In genomic region chr19:24002256-24002945, GRCh38 we compare ENCODE assay signal across 19 cellular contexts.
A peak's percentile ranks its signal among the peaks of the same experiment; 100 is the strongest.
DNase-seq lines count a peak whose midpoint lies in the region; ATAC-seq and TF ChIP-seq lines count a peak whose summit lies in the region.
"Had no signal": no experiment of that assay in that cellular context is flagged by ENCODE, and none has a peak within 500 bp of the region (broad histone marks: within the 10 kb centered on the region; RNA-seq: fewer than 3 reads in every experiment).

No MANE protein-coding gene starts in this region.

- peaks cover 18% of the 10 kb centered on the region for H3K9me3 Mint-ChIP-seq in stimulated activated memory B cell treated with anti-CD40 and anti-IgM and Interleukin-4, amounts not matched to agents 10 μg/mL and 1 μg/mL and 100 μg/mL, for 72 hours

- no peak overlapping the region for H3K4me3 ChIP-seq in H7 (ENCODE audit: insufficient read depth, low read depth, low read length)
- H3K4me3 ChIP-seq: BLaER1 had no signal

- no peak for TF ChIP-seq CTCF in GM13976 (IDR thresholded peaks at IDR 0.05; ENCODE audit: borderline replicate concordance, control extremely low read depth, extremely low read depth, insufficient read depth, missing control alignments)

- in situ Hi-C loops in GM13976 (cut with MboI; ENCODE audit: low sequenced_read_pairs, unreplicated experiment): no loop called here

- no peaks in the 10 kb centered on the region for H3K36me3 Mint-ChIP-seq in stimulated activated memory B cell treated with anti-CD40 and anti-IgM and Interleukin-4, amounts not matched to agents 10 μg/mL and 1 μg/mL and 100 μg/mL, for 72 hours
- H3K36me3 Mint-ChIP-seq: CD14-positive monocyte; CD4-positive, alpha-beta memory T cell; CD4-positive, CD25-positive, alpha-beta regulatory T cell had no signal

- DNase-seq in GM13976 (ENCODE audit: low spot score): peak; percentile 24
- DNase-seq in H7: peak; percentile 21
- DNase-seq in COR-L47 (lab: John Stamatoyannopoulos, UW): no peak
- DNase-seq: 8988T; ACHN; BE2C; C1 segment of cervical spinal cord; Caco-2; Calu3; CD4-positive, alpha-beta memory T cell; CD4-positive, CD25-positive, alpha-beta regulatory T cell; CD8-positive, alpha-beta memory T cell; DMS79 treated with DMSO at 0.1 percent for 48 hours; GF-D8 had no signal

- H3K27me3 Mint-ChIP-seq in stimulated activated memory B cell treated with anti-CD40 and anti-IgM and Interleukin-4, amounts not matched to agents 10 μg/mL and 1 μg/mL and 100 μg/mL, for 72 hours: no peaks in the 10 kb centered on the region
- H3K27me3 Mint-ChIP-seq: CD4-positive, CD25-positive, alpha-beta regulatory T cell; CD8-positive, alpha-beta memory T cell had no signal

- H3K36me3 ChIP-seq in H7 (replicated peaks; ENCODE audit: control insufficient read depth, insufficient read depth, low read length): no peaks in the 10 kb centered on the region
- H3K36me3 ChIP-seq: BE2C, BLaER1 had no signal

- peak; percentile 56 for ATAC-seq in stimulated activated memory B cell treated with anti-CD40 and anti-IgM and Interleukin-4, amounts not matched to agents 10 μg/mL and 1 μg/mL and 100 μg/mL, for 72 hours
- ATAC-seq in GM18511 (IDR thresholded peaks at IDR 0.05; ENCODE audit: unreplicated experiment): no peak
- ATAC-seq in HG03039 (IDR thresholded peaks at IDR 0.05; ENCODE audit: unreplicated experiment): no peak

- no peaks in the 10 kb centered on the region for H3K4me1 Mint-ChIP-seq in stimulated activated memory B cell treated with anti-CD40 and anti-IgM and Interleukin-4, amounts not matched to agents 10 μg/mL and 1 μg/mL and 100 μg/mL, for 72 hours
- H3K4me1 Mint-ChIP-seq: CD14-positive monocyte; CD4-positive, alpha-beta memory T cell; CD4-positive, CD25-positive, alpha-beta regulatory T cell; CD8-positive, alpha-beta memory T cell had no signal

- no peak overlapping the region for H3K4me3 Mint-ChIP-seq in stimulated activated memory B cell treated with anti-CD40 and anti-IgM and Interleukin-4, amounts not matched to agents 10 μg/mL and 1 μg/mL and 100 μg/mL, for 72 hours
- H3K4me3 Mint-ChIP-seq: CD14-positive monocyte; CD4-positive, alpha-beta memory T cell; CD4-positive, CD25-positive, alpha-beta regulatory T cell; CD8-positive, alpha-beta memory T cell had no signal

- H3K27me3 ChIP-seq in H7 (ENCODE audit: control insufficient read depth, insufficient read depth, low read length): no peaks in the 10 kb centered on the region
- H3K27me3 ChIP-seq: BE2C, BLaER1 had no signal

- no peak overlapping the region for H3K27ac Mint-ChIP-seq in stimulated activated memory B cell treated with anti-CD40 and anti-IgM and Interleukin-4, amounts not matched to agents 10 μg/mL and 1 μg/mL and 100 μg/mL, for 72 hours
- H3K27ac Mint-ChIP-seq: CD4-positive, alpha-beta memory T cell; CD4-positive, CD25-positive, alpha-beta regulatory T cell; CD8-positive, alpha-beta memory T cell had no signal
